ENCODE assay signal across 8 cellular contexts in the genomic region with DNA sequence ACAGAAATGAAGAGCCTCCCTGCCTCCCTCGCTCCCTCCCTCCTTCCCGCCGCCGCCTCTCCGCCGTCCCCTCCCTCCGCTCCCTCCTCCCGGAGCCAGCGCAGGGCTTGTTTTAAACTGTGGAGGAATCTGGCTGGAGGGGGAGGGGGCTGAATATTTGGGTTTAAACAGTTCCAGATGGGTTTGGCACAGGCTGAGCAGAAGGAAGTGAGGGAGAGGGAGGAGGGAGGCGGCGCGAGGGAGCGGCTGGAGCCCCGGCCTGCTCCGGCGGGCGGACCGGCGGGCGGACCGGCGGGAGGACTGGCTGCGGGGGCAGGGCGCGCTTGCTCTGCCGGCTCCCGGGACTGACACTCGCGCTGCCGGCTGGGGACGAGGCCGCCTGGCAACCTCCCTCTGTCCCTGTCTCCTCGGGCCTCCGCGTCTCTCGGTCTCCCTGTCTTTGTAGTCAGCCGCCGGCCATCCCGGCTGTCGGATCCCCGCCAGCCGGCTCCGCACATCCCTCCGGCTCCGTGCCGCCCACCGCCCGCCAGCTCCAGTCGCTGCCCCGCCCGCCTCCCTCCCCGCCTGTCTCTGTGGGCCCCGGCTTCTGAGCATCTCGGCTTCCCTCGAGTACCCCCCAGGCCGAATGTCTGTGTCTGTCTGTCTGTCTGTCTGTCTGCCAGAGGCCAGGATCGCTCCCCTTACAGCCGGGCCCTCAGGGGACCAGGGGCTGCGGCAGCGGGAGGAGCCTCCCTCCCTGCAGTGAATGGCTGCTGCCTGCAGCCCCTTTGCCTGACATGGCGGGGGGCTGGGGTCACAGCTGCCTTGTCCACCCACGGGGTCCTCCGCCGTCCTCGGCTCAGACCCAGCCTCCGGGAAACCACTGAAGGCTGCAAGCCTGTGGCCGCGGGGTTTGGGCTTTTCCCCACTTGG. TPM values are rescaled to one million over a fixed set of nuclear protein-coding genes. Genes with fewer than 3 reads are reported as not detected.
DNase-seq lines count a peak whose midpoint lies in the region; ATAC-seq lines count a peak whose summit lies in the region.

No MANE protein-coding gene starts in this region.

- ATAC-seq in left colon = peak; percentile 37
- ATAC-seq in HG02588 (IDR thresholded peaks at IDR 0.05; ENCODE audit: unreplicated experiment) = no peak
- ATAC-seq in GM18861 (IDR thresholded peaks at IDR 0.05; ENCODE audit: unreplicated experiment) = no peak

- no peak for DNase-seq in activated naive CD4-positive, alpha-beta T cell treated with Interleukin-2 at 50 U/mL for 16 hours
- peak; percentile 91 to 94 for DNase-seq in SJSA1 (ENCODE audit: low read depth in 1 of 2, low spot score in 2 of 2)
- peak; percentile 98 for DNase-seq in dedifferentiated amniotic fluid mesenchymal stem cell (ENCODE audit: extremely low spot score)
- peak; percentile 71 to 75 for DNase-seq in left colon
- peak; percentile 78 for DNase-seq in smooth muscle cell of the brain vasculature (ENCODE audit: low read depth, low spot score)

- H3K4me3 Mint-ChIP-seq in activated naive CD4-positive, alpha-beta T cell treated with anti-CD3 and anti-CD28 coated beads, Interleukin-2, amount 50 U/mL, for 24 hours = peak overlapping the region; percentile 62

- no peaks in the 10 kb centered on the region for H3K36me3 Mint-ChIP-seq in activated naive CD4-positive, alpha-beta T cell treated with anti-CD3 and anti-CD28 coated beads, Interleukin-2, amount 50 U/mL, for 24 hours

- H3K36me3 ChIP-seq in SJSA1 = no peaks in the 10 kb centered on the region

- peaks cover 8% of the 10 kb centered on the region for H3K4me1 Mint-ChIP-seq in activated naive CD4-positive, alpha-beta T cell treated with anti-CD3 and anti-CD28 coated beads, Interleukin-2, amount 50 U/mL, for 24 hours

- intact Hi-C loops in left colon (cut with DNase I, micrococcal nuclease) = no loop called here

- peaks cover 18% of the 10 kb centered on the region for H3K27me3 Mint-ChIP-seq in activated naive CD4-positive, alpha-beta T cell treated with anti-CD3 and anti-CD28 coated beads, Interleukin-2, amount 50 U/mL, for 24 hours

- H3K4me3 ChIP-seq in SJSA1 = peak overlapping the region; percentile 45

- H3K27ac ChIP-seq in SJSA1 = peak overlapping the region; percentile 66

- peaks cover 37% of the 10 kb centered on the region for H3K4me1 ChIP-seq in SJSA1 (replicated peaks)

- H3K27me3 ChIP-seq in SJSA1 (replicated peaks) = no peaks in the 10 kb centered on the region

- no peak overlapping the region for H3K27ac Mint-ChIP-seq in activated naive CD4-positive, alpha-beta T cell treated with anti-CD3 and anti-CD28 coated beads, Interleukin-2, amount 50 U/mL, for 24 hours

- no peaks in the 10 kb centered on the region for H3K9me3 ChIP-seq in SJSA1 (replicated peaks)

- H3K9me3 Mint-ChIP-seq in activated naive CD4-positive, alpha-beta T cell treated with anti-CD3 and anti-CD28 coated beads, Interleukin-2, amount 50 U/mL, for 24 hours = no peaks in the 10 kb centered on the region

RNA-seq across cellular contexts. Expression of gene EPHB3, which starts 7.6 kb away (rescaled TPM):
- 2.9 and 4.1 TPM in 2 replicates for total RNA-seq in SJSA1 (2014; rRNA removed; shearing (Covaris generic))
- total RNA-seq in left colon = 10 to 100 TPM; 29.2 to 32.9 TPM
